ENCODE assay signal across 8 cellular contexts in genomic region chr3:15859507-15860013, GRCh38.
A peak's percentile ranks its signal among the peaks of the same experiment; 100 is the strongest.
DNase-seq lines count a peak whose midpoint lies in the region; ATAC-seq lines count a peak whose summit lies in the region.

No MANE protein-coding gene starts in this region.

- DNase-seq in AG08396 (ENCODE audit: low spot score) = peak; percentile 94
- peak; percentile 90 for DNase-seq in NCI-H226
- peak; percentile 86 for DNase-seq in cerebellar cortex (ENCODE audit: low spot score)
- DNase-seq in kidney glomerular epithelial cell (lab: John Stamatoyannopoulos, UW) = peak; percentile 87
- peak; percentile 87 for DNase-seq in stimulated activated CD4-positive, alpha-beta T cell treated with anti-CD3 and anti-CD28 coated beads, Interleukin-15, amount 100 ng/mL, for 24 hours

- ATAC-seq in GM18907 (IDR thresholded peaks at IDR 0.05; ENCODE audit: unreplicated experiment) = peak; percentile 89
- peak; percentile 68 for ATAC-seq in HG03139 (IDR thresholded peaks at IDR 0.05; ENCODE audit: unreplicated experiment)
- ATAC-seq in activated CD4-positive, CD25-positive, alpha-beta regulatory T cell treated with anti-CD3 and anti-CD28 coated beads, Interleukin-2, amount 50 U/mL, for 24 hours = peak; percentile 84 to 85

Comparison
In these comparisons a context has a peak if more than half of its experiments do, and no peak if none do; other contexts are left out.
1. Peak in every context shown above with its lines: DNase-seq and ATAC-seq.